In the genomic region with DNA sequence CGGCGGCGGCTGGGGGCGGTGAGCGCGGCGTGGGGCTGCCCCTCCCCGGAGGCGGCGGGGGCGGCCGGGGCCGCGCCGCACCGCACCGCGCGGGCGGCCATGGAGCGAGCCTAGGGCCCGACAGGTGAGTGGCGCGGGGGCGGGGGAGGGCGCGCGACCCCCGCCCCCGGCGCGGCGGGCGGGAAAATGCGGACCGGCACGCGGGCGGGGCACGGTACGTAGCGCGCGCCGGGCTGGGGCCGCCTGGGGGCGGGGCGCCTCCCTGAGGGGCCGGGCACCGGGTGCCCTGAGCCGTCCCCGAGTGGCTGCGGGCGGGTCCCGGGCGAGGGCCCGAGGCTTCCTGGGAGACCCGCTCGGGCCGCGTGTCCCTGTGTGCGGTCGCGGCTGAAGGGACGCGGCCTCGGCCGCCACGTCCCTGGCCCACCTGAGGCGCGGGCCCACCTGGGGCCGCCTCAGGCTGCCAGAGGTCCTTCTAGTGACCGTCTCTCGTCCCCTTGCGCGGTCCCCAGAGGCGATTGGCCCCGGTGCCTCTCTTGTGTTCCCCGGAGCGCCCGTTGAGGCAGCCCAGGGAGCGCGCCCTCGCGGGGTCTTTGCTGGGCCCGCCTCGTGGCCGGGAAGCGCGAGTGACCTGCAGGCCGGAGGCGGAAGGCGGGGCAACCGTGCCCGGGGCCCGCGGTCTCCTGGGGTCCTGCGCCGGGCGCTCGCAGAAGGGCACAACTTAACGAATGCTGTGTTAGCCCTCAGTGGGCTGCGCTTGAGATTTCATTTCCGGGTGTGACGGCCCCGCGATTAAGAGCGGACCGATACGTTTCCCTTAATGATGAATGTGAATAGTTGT, we compare ENCODE assay signal across 8 cellular contexts. TPM values are rescaled to one million over a fixed set of nuclear protein-coding genes. Genes with fewer than 3 reads are reported as not detected.
DNase-seq lines count a peak whose midpoint lies in the region; ATAC-seq, FAIRE-seq and TF ChIP-seq lines count a peak whose summit lies in the region.

No MANE protein-coding gene starts in this region.

- ATAC-seq in GM21367 (IDR thresholded peaks at IDR 0.05; ENCODE audit: unreplicated experiment) (peak; percentile 73), natural killer cell (peak; percentile 75 to 88 (median 77))

- H3K4me1 ChIP-seq in PC-9 (replicated peaks; ENCODE audit: insufficient read depth), result peaks cover 45% of the 10 kb centered on the region
- peaks cover 0 to 53% (median 16%) of the 10 kb centered on the region in 3 donors for H3K4me1 ChIP-seq in esophagus squamous epithelium

- CTCF ChIA-PET in PC-9 (lab: Charles Lee), result no interaction called here

- peak overlapping the region; percentile 93 for H3K4me3 Mint-ChIP-seq in natural killer cell

- 0% methylated on average over 18 of the region's 110 CpGs; no CpG with 5 or more reads in 1 of the 2 donors for WGBS in esophagus squamous epithelium, 2 donors

- peak overlapping the region; percentile 98 for H3K27ac ChIP-seq in PC-9
- peak overlapping the region; percentile 91 to 98 (median 96) for H3K27ac ChIP-seq in esophagus squamous epithelium

- peak overlapping the region; percentile 93 for H3K4me3 ChIP-seq in PC-9
- peak overlapping the region; percentile 72 to 99 (median 88) for H3K4me3 ChIP-seq in esophagus squamous epithelium

- H3F3A ChIP-seq in PC-9 (ENCODE audit: insufficient read depth, low read depth), result peaks cover 11% of the 10 kb centered on the region; the same call in 1 of the 2 replicates

- no peaks in the 10 kb centered on the region for H3K36me3 Mint-ChIP-seq in natural killer cell

- H3K36me3 ChIP-seq in PC-9 (ENCODE audit: low read depth) (no peaks in the 10 kb centered on the region), esophagus squamous epithelium (no peaks in the 10 kb centered on the region)

- peaks cover 3 to 10% of the 10 kb centered on the region in 2 donors for H3K27me3 Mint-ChIP-seq in natural killer cell (ENCODE audit: low read depth in 2 of 2)

- H3K27me3 ChIP-seq in PC-9 (ENCODE audit: insufficient read depth, low read depth) (no peaks in the 10 kb centered on the region), esophagus squamous epithelium (no peaks in the 10 kb centered on the region)

- intact Hi-C loops in PC-9 (cut with micrococcal nuclease; ENCODE audit: unreplicated experiment) (loop anchor here (1.0 to 5.0 kb wide), 5 partner anchors 9 to 266 kb away; a partner anchor contains a TSS), esophagus squamous epithelium (cut with DNase I) (no loop called here), natural killer cell (cut with micrococcal nuclease) (loop anchor here (1.0 to 5.0 kb wide), 4 partner anchors 56 to 856 kb away; a partner anchor contains a TSS)

- no peaks in the 10 kb centered on the region for H3K9me3 Mint-ChIP-seq in natural killer cell

- DNase-seq in D721Med (ENCODE audit: insufficient read length, low spot score) (peak; percentile 80), HTR-8/SVneo (ENCODE audit: insufficient read length, low spot score) (peak; percentile 77), PC-9 (peak; percentile 68 to 86), esophagus squamous epithelium (lab: John Stamatoyannopoulos, UW) (no peak), natural killer cell (peak; percentile 70)
- DNase-seq in activated T-cell treated with anti-CD3 and anti-CD28 coated beads, Interleukin-2, amount 50 U/mL, for 48 hours, result peak; percentile 76 to 83
- DNase-seq in stimulated activated naive CD4-positive, alpha-beta T cell treated with Interleukin-2 at 50 U/mL for 16 hours (lab: John Stamatoyannopoulos, UW), result peak; percentile 67

- H3K9me2 ChIP-seq in PC-9 (ENCODE audit: insufficient read depth), result no peaks in the 10 kb centered on the region

- peak overlapping the region; percentile 84 to 95 for H3K27ac Mint-ChIP-seq in natural killer cell

- H3K4me1 Mint-ChIP-seq in natural killer cell, result peaks cover 48 to 49% of the 10 kb centered on the region in 2 donors

- POLR2A ChIA-PET in PC-9 (lab: Charles Lee; ENCODE audit: unreplicated experiment), result interaction anchor here (1.5 kb wide), 1 partner anchor 9 kb away, joined by 4 read pairs; no protein-coding TSS in a partner anchor

- H3K79me2 ChIP-seq in PC-9 (ENCODE audit: low read depth), result peaks cover 49% of the 10 kb centered on the region

- H2AFZ ChIP-seq in PC-9, result peak overlapping the region; percentile 70

- FAIRE-seq in D721Med (lab: Jason Lieb, UNC) (no peak), HTR-8/SVneo (lab: Jason Lieb, UNC) (no peak)

- H3K4me2 ChIP-seq in PC-9, result peak overlapping the region; percentile 92

- no peak for TF ChIP-seq CTCF in D721Med (IDR thresholded peaks at IDR 0.05; ENCODE audit: insufficient read depth, missing control alignments)
- TF ChIP-seq CTCF in PC-9 (conservative IDR thresholded peaks at IDR 0.05), result no peak
- no peak for TF ChIP-seq CTCF in esophagus squamous epithelium (IDR thresholded peaks at IDR 0.05)
- TF ChIP-seq CTCF in natural killer cell (IDR thresholded peaks at IDR 0.05), result no peak

- BruUV-seq in PC-9 (replicated peaks; lab: Mats Ljungman, UMichigan), result TSS peak; percentile 48

- H3K9me3 ChIP-seq in PC-9 (ENCODE audit: insufficient read depth, low read depth), result no peaks in the 10 kb centered on the region
- no peaks in the 10 kb centered on the region for H3K9me3 ChIP-seq in esophagus squamous epithelium

- peak in 2 of 4 donors; percentile 62 to 67 for TF ChIP-seq POLR2A in esophagus squamous epithelium (IDR thresholded peaks at IDR 0.05)

- H4K20me1 ChIP-seq in PC-9 (ENCODE audit: insufficient read depth), result no peaks in the 10 kb centered on the region

RNA-seq across cellular contexts. Expression of a gene that starts 0.5 kb away (rescaled TPM):
- total RNA-seq in PC-9 (2021) (68.1 and 80.5 TPM in 2 replicates), esophagus squamous epithelium (10 to 100 TPM; 16.3 to 27.3 (median 18.7) TPM), natural killer cell (10 to 100 TPM; 27.6 to 35.2 (median 29.0) TPM)

RNA-seq across cellular contexts. Expression of a gene that starts 55.7 kb away (rescaled TPM):
- total RNA-seq in PC-9 (2021) (31.6 and 35.6 TPM in 2 replicates), esophagus squamous epithelium (10 to 100 TPM; 31.9 to 48.8 (median 34.4) TPM), natural killer cell (10 to 100 TPM; 22.7 to 33.3 (median 29.0) TPM)
